In the genomic region with DNA sequence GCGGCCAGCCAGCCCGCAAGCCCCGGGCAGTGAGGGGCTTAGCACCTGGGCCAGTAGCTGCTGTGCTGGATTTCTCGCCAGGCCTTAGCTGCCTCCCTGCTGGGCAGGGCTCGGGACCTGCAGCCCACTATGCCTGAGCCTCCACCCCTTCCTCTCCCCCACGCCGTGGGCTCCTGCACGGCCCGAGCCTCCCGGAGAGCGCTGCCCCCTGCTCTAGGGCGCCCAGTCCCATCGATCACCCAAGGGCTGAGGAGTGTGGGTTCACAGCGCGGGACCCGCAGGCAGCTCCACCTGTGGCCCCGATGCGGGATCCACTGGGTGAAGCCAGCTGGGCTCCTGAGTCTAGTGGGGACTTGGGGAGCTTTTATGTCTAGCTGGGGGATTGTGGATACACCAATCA, we compare ENCODE assay signal across 2 cellular contexts.
TF ChIP-seq lines count a peak whose summit lies in the region.

No MANE protein-coding gene starts in this region.

TF ChIP-seq in SK-N-SH, 30 proteins besides CTCF, POLR2A, EP300 and RAD21 (continued from another document):
- TF ChIP-seq, protein P1, sequence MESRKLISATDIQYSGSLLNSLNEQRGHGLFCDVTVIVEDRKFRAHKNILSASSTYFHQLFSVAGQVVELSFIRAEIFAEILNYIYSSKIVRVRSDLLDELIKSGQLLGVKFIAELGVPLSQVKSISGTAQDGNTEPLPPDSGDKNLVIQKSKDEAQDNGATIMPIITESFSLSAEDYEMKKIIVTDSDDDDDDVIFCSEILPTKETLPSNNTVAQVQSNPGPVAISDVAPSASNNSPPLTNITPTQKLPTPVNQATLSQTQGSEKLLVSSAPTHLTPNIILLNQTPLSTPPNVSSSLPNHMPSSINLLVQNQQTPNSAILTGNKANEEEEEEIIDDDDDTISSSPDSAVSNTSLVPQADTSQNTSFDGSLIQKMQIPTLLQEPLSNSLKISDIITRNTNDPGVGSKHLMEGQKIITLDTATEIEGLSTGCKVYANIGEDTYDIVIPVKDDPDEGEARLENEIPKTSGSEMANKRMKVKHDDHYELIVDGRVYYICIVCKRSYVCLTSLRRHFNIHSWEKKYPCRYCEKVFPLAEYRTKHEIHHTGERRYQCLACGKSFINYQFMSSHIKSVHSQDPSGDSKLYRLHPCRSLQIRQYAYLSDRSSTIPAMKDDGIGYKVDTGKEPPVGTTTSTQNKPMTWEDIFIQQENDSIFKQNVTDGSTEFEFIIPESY (IDR thresholded peaks at IDR 0.05; ENCODE audit: borderline replicate concordance, low read depth): no peak
- TF ChIP-seq, protein P2, sequence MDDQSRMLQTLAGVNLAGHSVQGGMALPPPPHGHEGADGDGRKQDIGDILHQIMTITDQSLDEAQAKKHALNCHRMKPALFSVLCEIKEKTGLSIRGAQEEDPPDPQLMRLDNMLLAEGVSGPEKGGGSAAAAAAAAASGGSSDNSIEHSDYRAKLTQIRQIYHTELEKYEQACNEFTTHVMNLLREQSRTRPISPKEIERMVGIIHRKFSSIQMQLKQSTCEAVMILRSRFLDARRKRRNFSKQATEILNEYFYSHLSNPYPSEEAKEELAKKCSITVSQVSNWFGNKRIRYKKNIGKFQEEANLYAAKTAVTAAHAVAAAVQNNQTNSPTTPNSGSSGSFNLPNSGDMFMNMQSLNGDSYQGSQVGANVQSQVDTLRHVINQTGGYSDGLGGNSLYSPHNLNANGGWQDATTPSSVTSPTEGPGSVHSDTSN (IDR thresholded peaks at IDR 0.05): no peak
- TF ChIP-seq SIN3A (IDR thresholded peaks at IDR 0.05; ENCODE audit: borderline replicate concordance, low read depth, low read length): no peak
- TF ChIP-seq RCOR1 (IDR thresholded peaks at IDR 0.05; ENCODE audit: low read length): no peak
- no peak for TF ChIP-seq TEAD4 (IDR thresholded peaks at IDR 0.05; ENCODE audit: borderline replicate concordance, insufficient read depth)
- TF ChIP-seq, protein P3, sequence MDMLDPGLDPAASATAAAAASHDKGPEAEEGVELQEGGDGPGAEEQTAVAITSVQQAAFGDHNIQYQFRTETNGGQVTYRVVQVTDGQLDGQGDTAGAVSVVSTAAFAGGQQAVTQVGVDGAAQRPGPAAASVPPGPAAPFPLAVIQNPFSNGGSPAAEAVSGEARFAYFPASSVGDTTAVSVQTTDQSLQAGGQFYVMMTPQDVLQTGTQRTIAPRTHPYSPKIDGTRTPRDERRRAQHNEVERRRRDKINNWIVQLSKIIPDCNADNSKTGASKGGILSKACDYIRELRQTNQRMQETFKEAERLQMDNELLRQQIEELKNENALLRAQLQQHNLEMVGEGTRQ (IDR thresholded peaks at IDR 0.05; ENCODE audit: borderline replicate concordance, low read depth, low read length): no peak
- no peak for TF ChIP-seq MXI1 (IDR thresholded peaks at IDR 0.05; ENCODE audit: low read depth, low read length)
- TF ChIP-seq, protein P4, sequence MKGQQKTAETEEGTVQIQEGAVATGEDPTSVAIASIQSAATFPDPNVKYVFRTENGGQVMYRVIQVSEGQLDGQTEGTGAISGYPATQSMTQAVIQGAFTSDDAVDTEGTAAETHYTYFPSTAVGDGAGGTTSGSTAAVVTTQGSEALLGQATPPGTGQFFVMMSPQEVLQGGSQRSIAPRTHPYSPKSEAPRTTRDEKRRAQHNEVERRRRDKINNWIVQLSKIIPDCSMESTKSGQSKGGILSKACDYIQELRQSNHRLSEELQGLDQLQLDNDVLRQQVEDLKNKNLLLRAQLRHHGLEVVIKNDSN (IDR thresholded peaks at IDR 0.05; ENCODE audit: borderline replicate concordance, low read depth): no peak
- no peak for TF ChIP-seq GATA2 (CRISPR knock-in tag; IDR thresholded peaks at IDR 0.05)

TF ChIP-seq in SK-N-SH treated with all-trans-retinoic acid at 6 μM for 48 hours, 23 proteins besides CTCF, POLR2A, EP300 and RAD21 (continued from another document):
- TF ChIP-seq, protein P5, sequence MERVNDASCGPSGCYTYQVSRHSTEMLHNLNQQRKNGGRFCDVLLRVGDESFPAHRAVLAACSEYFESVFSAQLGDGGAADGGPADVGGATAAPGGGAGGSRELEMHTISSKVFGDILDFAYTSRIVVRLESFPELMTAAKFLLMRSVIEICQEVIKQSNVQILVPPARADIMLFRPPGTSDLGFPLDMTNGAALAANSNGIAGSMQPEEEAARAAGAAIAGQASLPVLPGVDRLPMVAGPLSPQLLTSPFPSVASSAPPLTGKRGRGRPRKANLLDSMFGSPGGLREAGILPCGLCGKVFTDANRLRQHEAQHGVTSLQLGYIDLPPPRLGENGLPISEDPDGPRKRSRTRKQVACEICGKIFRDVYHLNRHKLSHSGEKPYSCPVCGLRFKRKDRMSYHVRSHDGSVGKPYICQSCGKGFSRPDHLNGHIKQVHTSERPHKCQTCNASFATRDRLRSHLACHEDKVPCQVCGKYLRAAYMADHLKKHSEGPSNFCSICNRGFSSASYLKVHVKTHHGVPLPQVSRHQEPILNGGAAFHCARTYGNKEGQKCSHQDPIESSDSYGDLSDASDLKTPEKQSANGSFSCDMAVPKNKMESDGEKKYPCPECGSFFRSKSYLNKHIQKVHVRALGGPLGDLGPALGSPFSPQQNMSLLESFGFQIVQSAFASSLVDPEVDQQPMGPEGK (CRISPR knock-in tag; IDR thresholded peaks at IDR 0.05; ENCODE audit: borderline replicate concordance): no peak
